ENCODE assay signal across 8 cellular contexts in genomic region chr1:58584082-58584895, GRCh38. TPM values are rescaled to one million over a fixed set of nuclear protein-coding genes. Genes with fewer than 3 reads are reported as not detected.
DNase-seq lines count a peak whose midpoint lies in the region; ATAC-seq, FAIRE-seq and TF ChIP-seq lines count a peak whose summit lies in the region.

No MANE protein-coding gene starts in this region.

- H3K27me3 ChIP-seq in left ventricle myocardium inferior (ENCODE audit: low read depth) (peaks cover 17% of the 10 kb centered on the region), right lobe of liver (no peaks in the 10 kb centered on the region), vagina (no peaks in the 10 kb centered on the region)

- DNase-seq in Right ventricle myocardium superior (peak; percentile 63), left ventricle myocardium inferior (no peak), amniotic epithelial cell (ENCODE audit: low read depth) (peak; percentile 97), right lobe of liver (peak in 1 of 3 donors; percentile 54), vagina (ENCODE audit: extremely low spot score in 2 of 2) (peak; percentile 61 to 95), D721Med (ENCODE audit: insufficient read length, low spot score) (no peak), foreskin melanocyte (no peak)

- TF ChIP-seq CTCF in left ventricle myocardium inferior (IDR thresholded peaks at IDR 0.05; ENCODE audit: borderline replicate concordance) = no peak
- TF ChIP-seq CTCF in right lobe of liver (IDR thresholded peaks at IDR 0.05) = no peak
- no peak for TF ChIP-seq CTCF in vagina (IDR thresholded peaks at IDR 0.05)
- TF ChIP-seq CTCF in D721Med (IDR thresholded peaks at IDR 0.05; ENCODE audit: insufficient read depth, missing control alignments) = no peak

- TF ChIP-seq POLR2A in right lobe of liver (IDR thresholded peaks at IDR 0.05) (no peak), vagina (IDR thresholded peaks at IDR 0.05) (no peak)

- FAIRE-seq in D721Med (lab: Jason Lieb, UNC) = no peak

- H3K36me3 ChIP-seq in left ventricle myocardium inferior (no peaks in the 10 kb centered on the region), right lobe of liver (no peaks in the 10 kb centered on the region), vagina (no peaks in the 10 kb centered on the region)

- no peak overlapping the region for H3K4me3 ChIP-seq in left ventricle myocardium inferior
- no peak overlapping the region for H3K4me3 ChIP-seq in right lobe of liver
- H3K4me3 ChIP-seq in vagina = no peak overlapping the region

- 5% methylated on average over 8 of the region's 8 CpGs for WGBS in right lobe of liver (ENCODE audit: insufficient coverage, low coverage, low lambda C conversion rate, missing lambda C conversion rate)

- peak; percentile 65 for ATAC-seq in Right ventricle myocardium superior (ENCODE audit: poor library complexity)
- peak; percentile 53 for ATAC-seq in HG03575 (IDR thresholded peaks at IDR 0.05; ENCODE audit: extremely low read depth, insufficient number of reproducible peaks, low FRiP score, unreplicated experiment)
- ATAC-seq in right lobe of liver = peak in 3 of 4 donors; percentile 40 to 90 (median 47)

- H3K27ac ChIP-seq in left ventricle myocardium inferior (replicated peaks) (no peak overlapping the region), right lobe of liver (peak overlapping the region in 1 of 3 donors; percentile 32), vagina (peak overlapping the region; percentile 83)

- H3K4me1 ChIP-seq in left ventricle myocardium inferior (peaks cover 10% of the 10 kb centered on the region), right lobe of liver (no peaks in the 10 kb centered on the region), vagina (peaks cover 35% of the 10 kb centered on the region)

- intact Hi-C loops in Right ventricle myocardium superior (cut with DNase I) = no loop called here
- intact Hi-C loops in left ventricle myocardium inferior (cut with micrococcal nuclease) = no loop called here
- intact Hi-C loops in right lobe of liver (cut with DNase I) = no loop called here
- intact Hi-C loops in vagina (cut with DNase I) = no loop called here

- no peaks in the 10 kb centered on the region for H3K9me3 ChIP-seq in left ventricle myocardium inferior (replicated peaks)
- H3K9me3 ChIP-seq in right lobe of liver = no peaks in the 10 kb centered on the region
- no peaks in the 10 kb centered on the region for H3K9me3 ChIP-seq in vagina

RNA-seq across cellular contexts. Expression of gene TACSTD2, which starts 7.2 kb away (rescaled TPM):
- total RNA-seq in Right ventricle myocardium superior = not detected
- 0.16 TPM for total RNA-seq in left ventricle myocardium inferior
- total RNA-seq in right lobe of liver = 1 to 10 TPM; 1.0 to 4.7 (median 1.3) TPM
- total RNA-seq in vagina = 203 TPM

RNA-seq across cellular contexts. Expression of gene OMA1, which starts 37.8 kb away (rescaled TPM):
- total RNA-seq in Right ventricle myocardium superior = 32.9 TPM
- 36.6 TPM for total RNA-seq in left ventricle myocardium inferior
- 10 to 100 TPM; 16.1 to 29.0 (median 18.9) TPM for total RNA-seq in right lobe of liver
- total RNA-seq in vagina = 19.9 TPM

Comparison
In these comparisons a context has a peak if more than half of its experiments do, and no peak if none do; other contexts are left out.
1. DNase-seq: peak in Right ventricle myocardium superior (single experiment), amniotic epithelial cell (single experiment) and vagina (2 of 2); none in left ventricle myocardium inferior (single experiment), D721Med (single experiment) and foreskin melanocyte (single experiment).
2. RNA of gene TACSTD2, which starts 7.2 kb away (total RNA-seq): 203 TPM in vagina (single experiment); 1.0 to 4.7 TPM in right lobe of liver, 0.16 TPM in left ventricle myocardium inferior (single experiment) and not detected in Right ventricle myocardium superior (single experiment); every median in the first group is over 10 times any median in the second.
3. Peak in every context shown above with its lines, with median percentiles within 50 percentile points of each other: ATAC-seq.